In genomic region chr12:40192704-40193255, GRCh38 we compare ENCODE assay signal across 9 cellular contexts. TPM values are rescaled to one million over a fixed set of nuclear protein-coding genes. Genes with fewer than 3 reads are reported as not detected.
A peak's percentile ranks its signal among the peaks of the same experiment; 100 is the strongest.
DNase-seq lines count a peak whose midpoint lies in the region; ATAC-seq, FAIRE-seq and TF ChIP-seq lines count a peak whose summit lies in the region.
"Had no signal": no experiment of that assay in that cellular context is flagged by ENCODE, and none has a peak within 500 bp of the region (broad histone marks: within the 10 kb centered on the region; RNA-seq: fewer than 3 reads in every experiment).

No MANE protein-coding gene starts in this region.

- no peaks in the 10 kb centered on the region for H3K36me3 ChIP-seq in kidney (ENCODE audit: control insufficient read depth in 1 of 2, insufficient read depth in 2 of 2, low read length in 2 of 2)
- H3K36me3 ChIP-seq in lower lobe of right lung: no peaks in the 10 kb centered on the region
- H3K36me3 ChIP-seq: stomach had no signal

- POLR2A ChIA-PET in activated CD4-positive, alpha-beta memory T cell treated with anti-CD3 and anti-CD28 coated beads for 36 hours (lab: Charles Lee): interaction anchor here (0.7 kb wide), 1 partner anchor 37 kb away, joined by 3 read pairs; no protein-coding TSS in a partner anchor

- H3K4me1 ChIP-seq in kidney (ENCODE audit: control insufficient read depth in 1 of 2, insufficient read depth in 1 of 2, low read depth in 1 of 2, low read length in 2 of 2) (no peaks in the 10 kb centered on the region), lower lobe of right lung (no peaks in the 10 kb centered on the region)
- H3K4me1 ChIP-seq: stomach had no signal

- H3K27me3 ChIP-seq in lower lobe of right lung (ENCODE audit: low read depth): no peaks in the 10 kb centered on the region
- H3K27me3 ChIP-seq: stomach had no signal

- TF ChIP-seq CTCF in GM12864 (IDR thresholded peaks at IDR 0.05; ENCODE audit: low read depth, low read length, missing control alignments) (no peak), kidney (IDR thresholded peaks at IDR 0.05; ENCODE audit: borderline replicate concordance, extremely low read depth, insufficient read depth) (no peak), lower lobe of right lung (IDR thresholded peaks at IDR 0.05) (no peak)

- ATAC-seq in GM19463 (IDR thresholded peaks at IDR 0.05; ENCODE audit: unreplicated experiment): peak; percentile 97
- ATAC-seq in HG03175 (IDR thresholded peaks at IDR 0.05; ENCODE audit: unreplicated experiment): peak; percentile 96
- ATAC-seq in lower lobe of right lung: no peak

- no peaks in the 10 kb centered on the region for H3K36me3 Mint-ChIP-seq in activated CD4-positive, alpha-beta memory T cell treated with anti-CD3 and anti-CD28 coated beads for 36 hours

- peak overlapping the region; percentile 12; the same call in 1 of the 2 replicates for H3K4me3 ChIP-seq in GM12864 (ENCODE audit: low read depth, low read length)
- no peak overlapping the region for H3K4me3 ChIP-seq in kidney (ENCODE audit: low read length in 2 of 2)
- no peak overlapping the region for H3K4me3 ChIP-seq in lower lobe of right lung
- H3K4me3 ChIP-seq: stomach had no signal

- intact Hi-C loops in activated CD4-positive, alpha-beta memory T cell treated with anti-CD3 and anti-CD28 coated beads for 36 hours (cut with micrococcal nuclease): no loop called here
- intact Hi-C loops in kidney (cut with DNase I): no loop called here
- intact Hi-C loops in lower lobe of right lung (cut with DNase I): no loop called here

- H3K4me1 Mint-ChIP-seq in activated CD4-positive, alpha-beta memory T cell treated with anti-CD3 and anti-CD28 coated beads for 36 hours (ENCODE audit: low read depth): peaks cover 6% of the 10 kb centered on the region

- H3K9me3 Mint-ChIP-seq in activated CD4-positive, alpha-beta memory T cell treated with anti-CD3 and anti-CD28 coated beads for 36 hours: peaks cover 8% of the 10 kb centered on the region

- no peaks in the 10 kb centered on the region for H3K27me3 Mint-ChIP-seq in activated CD4-positive, alpha-beta memory T cell treated with anti-CD3 and anti-CD28 coated beads for 36 hours

- no peak overlapping the region for H3K27ac Mint-ChIP-seq in activated CD4-positive, alpha-beta memory T cell treated with anti-CD3 and anti-CD28 coated beads for 36 hours

- DNase-seq in GM12864 (ENCODE audit: low read depth): peak; percentile 85
- peak; percentile 25 for DNase-seq in activated CD4-positive, alpha-beta memory T cell treated with anti-CD3 and anti-CD28 coated beads for 36 hours
- no peak for DNase-seq in NCI-H226
- no peak for DNase-seq in kidney
- DNase-seq in lower lobe of right lung: no peak
- no peak for DNase-seq in DMS53 (lab: John Stamatoyannopoulos, UW)
- DNase-seq: stomach had no signal

- no peak overlapping the region for H3K9ac ChIP-seq in kidney (ENCODE audit: low read length in 2 of 2)

- no peak for FAIRE-seq in kidney (lab: Jason Lieb, UNC)

- H3K9me3 ChIP-seq in kidney (ENCODE audit: control insufficient read depth in 1 of 2, low read length in 2 of 2) (peaks cover 0 to 6% of the 10 kb centered on the region in 2 donors), lower lobe of right lung (no peaks in the 10 kb centered on the region)
- H3K9me3 ChIP-seq: stomach had no signal

- no peak overlapping the region for H3K4me3 Mint-ChIP-seq in activated CD4-positive, alpha-beta memory T cell treated with anti-CD3 and anti-CD28 coated beads for 36 hours

- H3K27ac ChIP-seq in kidney (ENCODE audit: low read depth in 2 of 2, low read length in 2 of 2) (no peak overlapping the region), lower lobe of right lung (no peak overlapping the region)
- H3K27ac ChIP-seq: stomach had no signal

- CTCF ChIA-PET in activated CD4-positive, alpha-beta memory T cell treated with anti-CD3 and anti-CD28 coated beads for 36 hours (lab: Charles Lee): interaction anchor here (0.6 kb wide), 1 partner anchor 109 kb away, joined by 4 read pairs; no protein-coding TSS in a partner anchor

RNA-seq across cellular contexts. Expression of gene LRRK2, which starts 32.0 kb away (rescaled TPM):
- under 1 TPM in 1 of 2 experiments, not detected in 1; 0.21 TPM for total RNA-seq in activated CD4-positive, alpha-beta memory T cell treated with anti-CD3 and anti-CD28 coated beads for 36 hours
- total RNA-seq in kidney (110 TPM), lower lobe of right lung (426 TPM)
- polyA plus RNA-seq in kidney (ENCODE audit: insufficient read depth, low read depth, low replicate concordance): 8.6 TPM

Comparison
In these comparisons a context has a peak if more than half of its experiments do, and no peak if none do; other contexts are left out.
1. DNase-seq: peak in GM12864 (single experiment) and activated CD4-positive, alpha-beta memory T cell treated with anti-CD3 and anti-CD28 coated beads for 36 hours (single experiment); none in NCI-H226 (single experiment), kidney (single experiment), lower lobe of right lung (single experiment) and DMS53 (single experiment).
2. ATAC-seq: peak in GM19463 (single experiment) and HG03175 (single experiment); none in lower lobe of right lung (0 of 2).
3. RNA of gene LRRK2, which starts 32.0 kb away (total RNA-seq): 426 TPM in lower lobe of right lung (single experiment) and 110 TPM in kidney (single experiment); 0.21 TPM in activated CD4-positive, alpha-beta memory T cell treated with anti-CD3 and anti-CD28 coated beads for 36 hours; every median in the first group is over 10 times any median in the second.